ENCODE assay signal across 1 cellular context in the genomic region with DNA sequence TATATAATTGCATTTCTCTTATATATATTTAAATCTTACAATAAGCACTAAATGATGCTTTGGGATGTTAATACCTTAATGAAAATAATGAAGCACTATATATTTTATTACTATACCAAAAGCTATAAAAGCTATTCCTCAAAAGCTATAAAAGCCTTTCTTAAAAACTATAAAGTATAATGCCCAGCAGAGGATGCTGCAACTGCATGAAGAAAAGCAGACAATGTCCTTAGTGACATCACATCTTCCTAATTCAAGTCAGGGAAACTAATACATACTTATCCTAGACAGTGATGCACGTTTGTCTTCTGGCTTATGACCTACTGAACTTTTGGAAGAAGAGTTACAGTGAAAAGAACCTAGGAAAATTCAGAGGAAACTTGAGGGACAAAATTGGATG.
TF ChIP-seq lines count a peak whose summit lies in the region.

No MANE protein-coding gene starts in this region.

TF ChIP-seq in SK-N-SH treated with all-trans-retinoic acid at 6 μM for 48 hours, 23 proteins besides CTCF, POLR2A, EP300 and RAD21 (continued from another document):
- TF ChIP-seq, protein P1, sequence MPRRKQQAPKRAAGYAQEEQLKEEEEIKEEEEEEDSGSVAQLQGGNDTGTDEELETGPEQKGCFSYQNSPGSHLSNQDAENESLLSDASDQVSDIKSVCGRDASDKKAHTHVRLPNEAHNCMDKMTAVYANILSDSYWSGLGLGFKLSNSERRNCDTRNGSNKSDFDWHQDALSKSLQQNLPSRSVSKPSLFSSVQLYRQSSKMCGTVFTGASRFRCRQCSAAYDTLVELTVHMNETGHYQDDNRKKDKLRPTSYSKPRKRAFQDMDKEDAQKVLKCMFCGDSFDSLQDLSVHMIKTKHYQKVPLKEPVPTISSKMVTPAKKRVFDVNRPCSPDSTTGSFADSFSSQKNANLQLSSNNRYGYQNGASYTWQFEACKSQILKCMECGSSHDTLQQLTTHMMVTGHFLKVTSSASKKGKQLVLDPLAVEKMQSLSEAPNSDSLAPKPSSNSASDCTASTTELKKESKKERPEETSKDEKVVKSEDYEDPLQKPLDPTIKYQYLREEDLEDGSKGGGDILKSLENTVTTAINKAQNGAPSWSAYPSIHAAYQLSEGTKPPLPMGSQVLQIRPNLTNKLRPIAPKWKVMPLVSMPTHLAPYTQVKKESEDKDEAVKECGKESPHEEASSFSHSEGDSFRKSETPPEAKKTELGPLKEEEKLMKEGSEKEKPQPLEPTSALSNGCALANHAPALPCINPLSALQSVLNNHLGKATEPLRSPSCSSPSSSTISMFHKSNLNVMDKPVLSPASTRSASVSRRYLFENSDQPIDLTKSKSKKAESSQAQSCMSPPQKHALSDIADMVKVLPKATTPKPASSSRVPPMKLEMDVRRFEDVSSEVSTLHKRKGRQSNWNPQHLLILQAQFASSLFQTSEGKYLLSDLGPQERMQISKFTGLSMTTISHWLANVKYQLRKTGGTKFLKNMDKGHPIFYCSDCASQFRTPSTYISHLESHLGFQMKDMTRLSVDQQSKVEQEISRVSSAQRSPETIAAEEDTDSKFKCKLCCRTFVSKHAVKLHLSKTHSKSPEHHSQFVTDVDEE (CRISPR knock-in tag; IDR thresholded peaks at IDR 0.05): no peak
- TF ChIP-seq PPARA (CRISPR knock-in tag; IDR thresholded peaks at IDR 0.05; ENCODE audit: borderline replicate concordance): no peak
- no peak for TF ChIP-seq GLIS3 (CRISPR knock-in tag; IDR thresholded peaks at IDR 0.05)
- TF ChIP-seq ZNF70 (CRISPR knock-in tag; IDR thresholded peaks at IDR 0.05): no peak
- TF ChIP-seq ESRRG (CRISPR knock-in tag; IDR thresholded peaks at IDR 0.05): no peak
- no peak for TF ChIP-seq TOX (CRISPR knock-in tag; IDR thresholded peaks at IDR 0.05; ENCODE audit: borderline replicate concordance)
- TF ChIP-seq ZFP3 (CRISPR knock-in tag; IDR thresholded peaks at IDR 0.05): no peak
